In genomic region chr2:206213514-206213845, GRCh38 we compare ENCODE assay signal across 11 cellular contexts. TPM values are rescaled to one million over a fixed set of nuclear protein-coding genes. Genes with fewer than 3 reads are reported as not detected.
DNase-seq lines count a peak whose midpoint lies in the region; ATAC-seq and TF ChIP-seq lines count a peak whose summit lies in the region.
"Had no signal": no experiment of that assay in that cellular context is flagged by ENCODE, and none has a peak within 500 bp of the region (broad histone marks: within the 10 kb centered on the region; RNA-seq: fewer than 3 reads in every experiment).

No MANE protein-coding gene starts in this region.

- CTCF ChIA-PET in HEK293 (lab: Yijun Ruan, JAX) = interaction anchor here (1.4 to 2.1 kb wide), 2 partner anchors 46 to 49 kb away, joined by 4 read pairs; no protein-coding TSS in a partner anchor
- CTCF ChIA-PET in CD4-positive, alpha-beta T cell (lab: Charles Lee) = interaction anchor here (1.2 kb wide), 1 partner anchor 13 kb away, joined by 3 read pairs; no protein-coding TSS in a partner anchor

- no peaks in the 10 kb centered on the region for H3K36me3 Mint-ChIP-seq in CD4-positive, alpha-beta T cell (ENCODE audit: low read depth)

- H3K27ac Mint-ChIP-seq in CD4-positive, alpha-beta T cell = no peak overlapping the region
- H3K27ac Mint-ChIP-seq: stimulated activated naive CD8-positive, alpha-beta T cell treated with anti-CD3 and anti-CD28 coated beads, Interleukin-15, Interleukin-2, amounts not matched to agents 100 ng/mL and 50 ng/mL, for 24 hours had no signal

- H3K9me3 ChIP-seq in HEK293 (ENCODE audit: control insufficient read depth, insufficient read depth, low read depth, low read length) = no peaks in the 10 kb centered on the region
- H3K9me3 ChIP-seq in CD4-positive, alpha-beta T cell (ENCODE audit: control insufficient read depth, low read length) = no peaks in the 10 kb centered on the region
- H3K9me3 ChIP-seq: neutrophil had no signal

- H3K4me1 ChIP-seq in HEK293 (ENCODE audit: control insufficient read depth, insufficient read depth, low read length) = peaks cover 14% of the 10 kb centered on the region

- H3K36me3 ChIP-seq in HEK293 (ENCODE audit: control insufficient read depth in 2 of 2, insufficient read depth in 1 of 2, low read length in 2 of 2) = no peaks in the 10 kb centered on the region
- H3K36me3 ChIP-seq: neutrophil had no signal

- H3K27me3 Mint-ChIP-seq in CD4-positive, alpha-beta T cell = peaks cover 30% of the 10 kb centered on the region

- intact Hi-C loops in CD4-positive, alpha-beta T cell (cut with DNase I, micrococcal nuclease) = no loop called here

- peak overlapping the region; percentile 73 for H3K27ac ChIP-seq in HEK293 (ENCODE audit: extremely low read depth, low read depth, low read length)
- H3K27ac ChIP-seq in CD4-positive, alpha-beta T cell (ENCODE audit: low read depth, low read length) = no peak overlapping the region
- H3K27ac ChIP-seq: neutrophil had no signal

- no peak overlapping the region for H3K4me3 ChIP-seq in HEK293 (ENCODE audit: low read depth, low read length)
- peak overlapping the region; percentile 40 for H3K4me3 ChIP-seq in WI38 (ENCODE audit: low read depth, low read length)

- ATAC-seq in CD4-positive, alpha-beta T cell (ENCODE audit: poor library complexity) = no peak

- no peaks in the 10 kb centered on the region for H3K9me3 Mint-ChIP-seq in CD4-positive, alpha-beta T cell
- H3K9me3 Mint-ChIP-seq: stimulated activated naive CD8-positive, alpha-beta T cell treated with anti-CD3 and anti-CD28 coated beads, Interleukin-15, Interleukin-2, amounts not matched to agents 100 ng/mL and 50 ng/mL, for 24 hours had no signal

- POLR2A ChIA-PET in HEK293 (lab: Yijun Ruan, JAX) = interaction anchor here (1.1 kb wide), 2 partner anchors 13 to 62 kb away, joined by 3 read pairs; no protein-coding TSS in a partner anchor
- POLR2A ChIA-PET in CD4-positive, alpha-beta T cell (lab: Charles Lee) = no interaction called here

- H3K4me1 Mint-ChIP-seq in CD4-positive, alpha-beta T cell (ENCODE audit: low read depth) = no peaks in the 10 kb centered on the region

- H3K27me3 ChIP-seq in CD4-positive, alpha-beta T cell (ENCODE audit: control insufficient read depth, insufficient read depth, low read length) = peaks cover 11% of the 10 kb centered on the region

- DNase-seq in fibroblast of the conjunctiva (ENCODE audit: low read depth) (peak; percentile 77), retina (peak; percentile 4), DMS53 (lab: John Stamatoyannopoulos, UW) (no peak)
- DNase-seq in stimulated activated CD4-positive, alpha-beta T cell treated with anti-CD3 and anti-CD28 coated beads, Interleukin-1b, Interleukin-23, amount 100 ng/mL, for 48 hours = no peak
- DNase-seq in CD4-positive, alpha-beta T cell = no peak
- DNase-seq: activated gamma-delta T cell, NCI-H2171 had no signal

- TF ChIP-seq CTCF in HEK293 (tag by site-specific recombination; IDR thresholded peaks at IDR 0.05) (no peak), WI38 (IDR thresholded peaks at IDR 0.05; ENCODE audit: low read depth, low read length) (no peak)
- no peak for TF ChIP-seq CTCF in CD4-positive, alpha-beta T cell (IDR thresholded peaks at IDR 0.05)

- no peak overlapping the region for H3K4me3 Mint-ChIP-seq in CD4-positive, alpha-beta T cell
- H3K4me3 Mint-ChIP-seq: stimulated activated naive CD8-positive, alpha-beta T cell treated with anti-CD3 and anti-CD28 coated beads, Interleukin-15, Interleukin-2, amounts not matched to agents 100 ng/mL and 50 ng/mL, for 24 hours had no signal

TF ChIP-seq in HEK293, 187 proteins besides CTCF, POLR2A, EP300 and RAD21:
- TF ChIP-seq ZNF629 (tag by site-specific recombination; IDR thresholded peaks at IDR 0.05) (no peak), ZNF558 (tag by site-specific recombination; IDR thresholded peaks at IDR 0.05) (no peak), ZNF777 (tag by site-specific recombination; IDR thresholded peaks at IDR 0.05; ENCODE audit: borderline replicate concordance) (no peak), ZNF311 (tag by site-specific recombination; IDR thresholded peaks at IDR 0.05; ENCODE audit: borderline replicate concordance) (no peak), TRIM28 (IDR thresholded peaks at IDR 0.05; ENCODE audit: borderline replicate concordance, low read length) (no peak), OSR2 (tag by site-specific recombination; IDR thresholded peaks at IDR 0.05) (no peak), ZNF48 (tag by site-specific recombination; IDR thresholded peaks at IDR 0.05) (no peak), ZNF560 (tag by site-specific recombination; IDR thresholded peaks at IDR 0.05; ENCODE audit: borderline replicate concordance) (no peak), ZNF341 (tag by site-specific recombination; IDR thresholded peaks at IDR 0.05; ENCODE audit: low read depth) (peak; percentile 56), PBX3 (CRISPR knock-in tag; IDR thresholded peaks at IDR 0.05) (no peak), PRDM10 (tag by site-specific recombination; IDR thresholded peaks at IDR 0.05) (0 out of 2 replicates have a peak, but pooled peaks have one; percentile 10), ZBTB7A (tag by site-specific recombination; IDR thresholded peaks at IDR 0.05; ENCODE audit: low read depth) (no peak), ZNF211 (tag by site-specific recombination; IDR thresholded peaks at IDR 0.05; ENCODE audit: low read depth) (no peak), ZNF223 (tag by site-specific recombination; IDR thresholded peaks at IDR 0.05) (no peak), ZNF555 (tag by site-specific recombination; conservative IDR thresholded peaks at IDR 0.05) (no peak), ZBTB1 (tag by site-specific recombination; IDR thresholded peaks at IDR 0.05) (no peak), ZBTB17 (tag by site-specific recombination; IDR thresholded peaks at IDR 0.05) (0 out of 2 replicates have a peak, but pooled peaks have one; percentile 9)

RNA-seq across cellular contexts. Expression of gene EEF1B2, which starts 53.8 kb away (rescaled TPM):
- 1,000 to 10,000 TPM; 1,109 to 1,132 TPM for total RNA-seq in CD4-positive, alpha-beta T cell

RNA-seq across cellular contexts. Expression of gene NDUFS1, which starts 54.2 kb away (rescaled TPM):
- 10 to 100 TPM; 33.4 to 34.3 TPM for total RNA-seq in CD4-positive, alpha-beta T cell

Comparison
In these comparisons a context has a peak if more than half of its experiments do, and no peak if none do; other contexts are left out.
1. DNase-seq: peak in fibroblast of the conjunctiva (single experiment) and retina (single experiment); none in stimulated activated CD4-positive, alpha-beta T cell treated with anti-CD3 and anti-CD28 coated beads, Interleukin-1b, Interleukin-23, amount 100 ng/mL, for 48 hours (single experiment), CD4-positive, alpha-beta T cell (0 of 10) and DMS53 (single experiment).